Comparison of ENCODE assay signal across 10 cellular contexts in genomic region chr10:70576803-70577517, GRCh38. TPM values are rescaled to one million over a fixed set of nuclear protein-coding genes. Genes with fewer than 3 reads are reported as not detected.
DNase-seq lines count a peak whose midpoint lies in the region; ATAC-seq lines count a peak whose summit lies in the region.
"Had no signal": no experiment of that assay in that cellular context is flagged by ENCODE, and none has a peak within 500 bp of the region (broad histone marks: within the 10 kb centered on the region; RNA-seq: fewer than 3 reads in every experiment).

No MANE protein-coding gene starts in this region.

- peaks cover 5% of the 10 kb centered on the region for H3K9me3 Mint-ChIP-seq in activated CD8-positive, alpha-beta T cell treated with anti-CD3 and anti-CD28 coated beads, Interleukin-2, amount 10 ng/mL, durations not matched to agents 7 days and 5 days (ENCODE audit: insufficient read depth)
- H3K9me3 Mint-ChIP-seq: nephron had no signal

- H3K4me3 Mint-ChIP-seq in activated CD8-positive, alpha-beta T cell treated with anti-CD3 and anti-CD28 coated beads, Interleukin-2, amount 10 ng/mL, durations not matched to agents 7 days and 5 days, result peak overlapping the region; percentile 39
- H3K4me3 Mint-ChIP-seq: nephron had no signal

- peaks cover 2% of the 10 kb centered on the region for H3K36me3 Mint-ChIP-seq in activated CD8-positive, alpha-beta T cell treated with anti-CD3 and anti-CD28 coated beads, Interleukin-2, amount 10 ng/mL, durations not matched to agents 7 days and 5 days (ENCODE audit: low read depth)

- H3K27ac Mint-ChIP-seq in activated CD8-positive, alpha-beta T cell treated with anti-CD3 and anti-CD28 coated beads, Interleukin-2, amount 10 ng/mL, durations not matched to agents 7 days and 5 days, result peak overlapping the region; percentile 89
- H3K27ac Mint-ChIP-seq: nephron had no signal

- H3K27me3 Mint-ChIP-seq in activated CD8-positive, alpha-beta T cell treated with anti-CD3 and anti-CD28 coated beads, Interleukin-2, amount 10 ng/mL, durations not matched to agents 7 days and 5 days (ENCODE audit: low read depth), result no peaks in the 10 kb centered on the region

- ATAC-seq in HG02840 (IDR thresholded peaks at IDR 0.05; ENCODE audit: low FRiP score, unreplicated experiment), result peak; percentile 5
- ATAC-seq in activated CD8-positive, alpha-beta T cell treated with anti-CD3 and anti-CD28 coated beads, Interleukin-2, amount 10 ng/mL, durations not matched to agents 7 days and 5 days, result no peak
- no peak for ATAC-seq in HG02852 (IDR thresholded peaks at IDR 0.05; ENCODE audit: unreplicated experiment)
- no peak for ATAC-seq in aorta (ENCODE audit: low FRiP score)

- 86 to 89% methylated on average over 2 of the region's 2 CpGs for WGBS in aorta, 2 donors

- peak; percentile 35 for DNase-seq in Daoy (ENCODE audit: low read depth)
- no peak for DNase-seq in activated CD8-positive, alpha-beta T cell treated with anti-CD3 and anti-CD28 coated beads, Interleukin-2, amount 10 ng/mL, durations not matched to agents 7 days and 5 days
- DNase-seq in myocyte (ENCODE audit: low read depth), result peak; percentile 39
- DNase-seq in MG63, result no peak
- no peak for DNase-seq in COLO668 (lab: John Stamatoyannopoulos, UW; ENCODE audit: unreplicated experiment)
- no peak for DNase-seq in aorta

- H3K4me3 ChIP-seq in MG63 (no peak overlapping the region), aorta (ENCODE audit: low read length in 2 of 2) (no peak overlapping the region)

- H3K4me1 Mint-ChIP-seq in activated CD8-positive, alpha-beta T cell treated with anti-CD3 and anti-CD28 coated beads, Interleukin-2, amount 10 ng/mL, durations not matched to agents 7 days and 5 days (ENCODE audit: low read depth), result peaks cover 75% of the 10 kb centered on the region

- POLR2A ChIA-PET in activated CD8-positive, alpha-beta T cell treated with anti-CD3 and anti-CD28 coated beads, Interleukin-2, amount 10 ng/mL, durations not matched to agents 7 days and 5 days (lab: Charles Lee), result interaction anchor here (0.6 to 1.8 kb wide), 5 partner anchors 10 to 99 kb away, joined by 3 to 9 read pairs (median 3); partner anchors contain the start of gene PRF1

- H3K27me3 ChIP-seq in MG63 (no peaks in the 10 kb centered on the region), aorta (ENCODE audit: control insufficient read depth in 1 of 2, insufficient read depth in 2 of 2, low read length in 1 of 2) (no peaks in the 10 kb centered on the region)

- no peaks in the 10 kb centered on the region for H3K4me1 ChIP-seq in aorta (ENCODE audit: control insufficient read depth in 1 of 2, insufficient read depth in 2 of 2, low read length in 2 of 2)

- intact Hi-C loops in aorta (cut with DNase I), result no loop called here

- H3K9me3 ChIP-seq in MG63 (no peaks in the 10 kb centered on the region), aorta (ENCODE audit: control insufficient read depth, low read length) (no peaks in the 10 kb centered on the region)

- H3K36me3 ChIP-seq in MG63, result no peaks in the 10 kb centered on the region
- H3K36me3 ChIP-seq in aorta (ENCODE audit: control insufficient read depth in 1 of 2, insufficient read depth in 2 of 2, low read length in 1 of 2), result no peaks in the 10 kb centered on the region

- CTCF ChIA-PET in activated CD8-positive, alpha-beta T cell treated with anti-CD3 and anti-CD28 coated beads, Interleukin-2, amount 10 ng/mL, durations not matched to agents 7 days and 5 days (lab: Charles Lee), result interaction anchor here (1.1 to 6.1 kb wide), 4 partner anchors 9 to 25 kb away, joined by 3 to 63 read pairs (median 4); partner anchors contain the start of gene PRF1

- H3K27ac ChIP-seq in aorta (ENCODE audit: low read depth in 1 of 2, low read length in 2 of 2), result no peak overlapping the region

RNA-seq across cellular contexts. Expression of gene PRF1, which starts 25.6 kb away (rescaled TPM):
- total RNA-seq in Daoy (2014; rRNA removed; shearing (Covaris generic)), result not detected in 2 replicates
- total RNA-seq in activated CD8-positive, alpha-beta T cell treated with anti-CD3 and anti-CD28 coated beads, Interleukin-2, amount 10 ng/mL, durations not matched to agents 7 days and 5 days, result 100 to 1,000 TPM; 265 to 272 TPM
- total RNA-seq in myocyte, result not detected in 2 replicates
- not detected for polyA plus RNA-seq in myocyte (2012)
- total RNA-seq in MG63 (2014; rRNA removed; shearing (Covaris generic); ENCODE audit: low replicate concordance), result not detected in 2 replicates
- total RNA-seq in aorta, result 1 to 10 TPM; 3.2 to 6.1 TPM
- 1 to 10 TPM; 1.3 to 6.1 TPM for polyA plus RNA-seq in aorta
- total RNA-seq: epithelial cell of proximal tubule had no signal

Comparison
In these comparisons a context has a peak if more than half of its experiments do, and no peak if none do; other contexts are left out.
1. DNase-seq: peak in Daoy (single experiment) and myocyte (single experiment); none in activated CD8-positive, alpha-beta T cell treated with anti-CD3 and anti-CD28 coated beads, Interleukin-2, amount 10 ng/mL, durations not matched to agents 7 days and 5 days (single experiment), MG63 (single experiment), COLO668 (single experiment) and aorta (0 of 2).
2. RNA of gene PRF1, which starts 25.6 kb away (total RNA-seq): 265 to 272 TPM in activated CD8-positive, alpha-beta T cell treated with anti-CD3 and anti-CD28 coated beads, Interleukin-2, amount 10 ng/mL, durations not matched to agents 7 days and 5 days; 3.2 to 6.1 TPM in aorta, not detected in Daoy, not detected in myocyte and not detected in MG63; every median in the first group is over 10 times any median in the second.